8 cellular contexts compared by ENCODE assay signal in genomic region chr13:77002590-77003190, GRCh38. TPM values are rescaled to one million over a fixed set of nuclear protein-coding genes. Genes with fewer than 3 reads are reported as not detected.
DNase-seq lines count a peak whose midpoint lies in the region; ATAC-seq and TF ChIP-seq lines count a peak whose summit lies in the region.

No MANE protein-coding gene starts in this region.

- intact Hi-C loops in ascending aorta (cut with DNase I), result no loop called here

- ATAC-seq in left lobe of liver (peak; percentile 72), HG03139 (IDR thresholded peaks at IDR 0.05; ENCODE audit: unreplicated experiment) (no peak)

- TF ChIP-seq RAD21 in Ishikawa (IDR thresholded peaks at IDR 0.05; ENCODE audit: low read depth), result peak; percentile 31

- H3K4me1 ChIP-seq in ascending aorta, result peaks cover 0 to 19% of the 10 kb centered on the region in 2 donors

- DNase-seq in EL, result peak; percentile 25
- DNase-seq in ascending aorta (ENCODE audit: low spot score in 2 of 2), result no peak
- no peak for DNase-seq in left lobe of liver (ENCODE audit: low spot score)
- no peak for DNase-seq in NCI-H774 (lab: John Stamatoyannopoulos, UW)
- DNase-seq in HK-2 (ENCODE audit: unreplicated experiment), result no peak
- no peak for DNase-seq in middle frontal gyrus (ENCODE audit: extremely low spot score, low spot score)

- no peaks in the 10 kb centered on the region for H3K9me3 ChIP-seq in ascending aorta

- peak overlapping the region in 1 of 2 donors; percentile 10 for H3K27ac ChIP-seq in ascending aorta

- TF ChIP-seq EP300 in Ishikawa (IDR thresholded peaks at IDR 0.05; ENCODE audit: borderline replicate concordance), result no peak

- H3K36me3 ChIP-seq in ascending aorta, result peaks cover 26 to 55% of the 10 kb centered on the region in 2 donors

- no peak overlapping the region for H3K4me3 ChIP-seq in ascending aorta

- TF ChIP-seq CTCF in ascending aorta (IDR thresholded peaks at IDR 0.05), result peak in 2 of 3 experiments; percentile 48 to 62

- H3K27me3 ChIP-seq in ascending aorta, result no peaks in the 10 kb centered on the region

TF ChIP-seq in Ishikawa, 13 proteins besides CTCF, POLR2A, EP300 and RAD21:
- TF ChIP-seq EGR1 (IDR thresholded peaks at IDR 0.05) (no peak), NFIC (IDR thresholded peaks at IDR 0.05) (no peak), YY1 (IDR thresholded peaks at IDR 0.05; ENCODE audit: low read depth) (no peak), USF1 (IDR thresholded peaks at IDR 0.05) (no peak), REST (IDR thresholded peaks at IDR 0.05; ENCODE audit: low read depth) (no peak), ZBTB7A (IDR thresholded peaks at IDR 0.05; ENCODE audit: low read depth) (no peak), FOXM1 (IDR thresholded peaks at IDR 0.05; ENCODE audit: borderline replicate concordance, low read depth) (no peak), TEAD4 (IDR thresholded peaks at IDR 0.05) (no peak), CEBPB (IDR thresholded peaks at IDR 0.05) (no peak), TCF12 (IDR thresholded peaks at IDR 0.05; ENCODE audit: low read depth) (no peak), CREB1 (IDR thresholded peaks at IDR 0.05; ENCODE audit: low read depth) (no peak), TAF1 (IDR thresholded peaks at IDR 0.05; ENCODE audit: low read depth) (no peak), MAX (IDR thresholded peaks at IDR 0.05) (no peak)

RNA-seq across cellular contexts. Expression of gene CLN5, which starts 10.8 kb away (rescaled TPM):
- total RNA-seq in ascending aorta, result 2.0 TPM
- 24.2 TPM for total RNA-seq in left lobe of liver

RNA-seq across cellular contexts. Expression of gene FBXL3, which starts 24.3 kb away (rescaled TPM):
- total RNA-seq in ascending aorta, result 102 TPM
- total RNA-seq in left lobe of liver, result 14.3 TPM

RNA-seq across cellular contexts. Expression of gene ACOD1, which starts 54.4 kb away (rescaled TPM):
- total RNA-seq in ascending aorta (not detected), left lobe of liver (not detected)
